26 cellular contexts compared by ENCODE assay signal in the genomic region with DNA sequence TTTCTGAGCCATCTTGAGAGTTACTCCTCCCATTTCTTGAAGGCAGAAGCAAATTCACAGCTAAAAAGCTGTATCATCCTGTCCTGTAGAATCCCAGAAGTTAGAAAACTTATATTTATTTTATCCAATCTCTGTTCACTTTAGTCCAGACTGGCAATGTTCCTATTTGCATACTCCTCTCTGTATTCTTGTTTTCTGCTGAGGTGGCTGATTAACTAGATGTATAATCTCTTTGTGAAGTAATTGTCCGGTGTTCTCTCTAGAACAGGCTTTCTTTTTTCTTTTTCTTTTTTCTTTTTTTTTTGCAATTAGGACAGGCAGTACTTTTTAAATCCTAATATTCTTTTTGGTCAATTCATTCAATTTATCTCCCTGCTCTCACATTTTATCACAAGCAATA.
DNase-seq lines count a peak whose midpoint lies in the region; ATAC-seq, FAIRE-seq and TF ChIP-seq lines count a peak whose summit lies in the region.
"Had no signal": no experiment of that assay in that cellular context is flagged by ENCODE, and none has a peak within 500 bp of the region (broad histone marks: within the 10 kb centered on the region; RNA-seq: fewer than 3 reads in every experiment).

No MANE protein-coding gene starts in this region.

- peaks cover 7% of the 10 kb centered on the region for H3K9me3 Mint-ChIP-seq in activated CD8-positive, alpha-beta T cell treated with anti-CD3 and anti-CD28 coated beads, Interleukin-2, amount 10 ng/mL, durations not matched to agents 7 days and 5 days (ENCODE audit: insufficient read depth)

- no peak for FAIRE-seq in HepG2 (lab: Jason Lieb, UNC)
- FAIRE-seq: A204.1, D721Med, GM12891, GM18507, H54 had no signal

- no peak overlapping the region for H4K91ac ChIP-seq in neuronal stem cell (ENCODE audit: low read depth, low read length, poor library complexity)

- intact Hi-C loops in HepG2 (cut with micrococcal nuclease; ENCODE audit: unreplicated experiment) (no loop called here), right lobe of liver (cut with DNase I) (no loop called here)

- 0% methylated on average over 1 of the region's 1 CpG for WGBS in HepG2 (ENCODE audit: low lambda C conversion rate)
- 58% methylated on average over 1 of the region's 1 CpG for WGBS in right lobe of liver (ENCODE audit: insufficient coverage, low coverage, low lambda C conversion rate, missing lambda C conversion rate)
- WGBS in neuronal stem cell (ENCODE audit: extremely low coverage in 2 of 2, insufficient read length in 2 of 2, insufficient replicate concordance in 1 of 2), 2 donors: no CpG with 5 or more reads among the region's 1 CpG

- H2BK15ac ChIP-seq in neuronal stem cell (ENCODE audit: low read length): no peak overlapping the region

- no peak overlapping the region for H2BK12ac ChIP-seq in neuronal stem cell (ENCODE audit: low read length)

- no peaks in the 10 kb centered on the region for H3K4me1 Mint-ChIP-seq in activated CD8-positive, alpha-beta T cell treated with anti-CD3 and anti-CD28 coated beads, Interleukin-2, amount 10 ng/mL, durations not matched to agents 7 days and 5 days (ENCODE audit: low read depth)
- H3K4me1 Mint-ChIP-seq: CD14-positive monocyte; CD8-positive, alpha-beta memory T cell had no signal

- H4K20me1 ChIP-seq in HepG2 (ENCODE audit: insufficient read depth, low read length) (no peaks in the 10 kb centered on the region), OCI-LY1 (ENCODE audit: insufficient read depth, low read length) (no peaks in the 10 kb centered on the region)
- H4K20me1 ChIP-seq: BLaER1 treated with 17β-estradiol and CSF1 and Interleukin-3, amounts not matched to agents 10 nM and 100 nM had no signal

- H3K36me3 ChIP-seq in HepG2 (replicated peaks in 1 of 2; ENCODE audit: control insufficient read depth in 1 of 2, insufficient read depth in 2 of 2, low read length in 2 of 2): no peaks in the 10 kb centered on the region
- no peaks in the 10 kb centered on the region for H3K36me3 ChIP-seq in right lobe of liver
- no peaks in the 10 kb centered on the region for H3K36me3 ChIP-seq in OCI-LY1 (ENCODE audit: insufficient read depth, low read length)
- no peaks in the 10 kb centered on the region for H3K36me3 ChIP-seq in neuronal stem cell (replicated peaks in 1 of 2; ENCODE audit: control insufficient read depth in 2 of 2, insufficient read depth in 2 of 2, low read length in 2 of 2)
- H3K36me3 ChIP-seq: BE2C; BLaER1 treated with 17β-estradiol and CSF1 and Interleukin-3, amounts not matched to agents 10 nM and 100 nM had no signal

- in situ Hi-C loops in HepG2 (cut with HindIII; ENCODE audit: extremely low pct_ligation_motif_present, low pct_unique_long_range_greater_than_20kb): no loop called here

- H3K27me3 Mint-ChIP-seq in activated CD8-positive, alpha-beta T cell treated with anti-CD3 and anti-CD28 coated beads, Interleukin-2, amount 10 ng/mL, durations not matched to agents 7 days and 5 days (ENCODE audit: low read depth): no peaks in the 10 kb centered on the region
- H3K27me3 Mint-ChIP-seq: CD4-positive, alpha-beta T cell; CD8-positive, alpha-beta memory T cell had no signal

- H3K4ac ChIP-seq in neuronal stem cell (ENCODE audit: low read length): no peak overlapping the region

- POLR2A ChIA-PET in HepG2 (lab: Yijun Ruan, JAX): no interaction called here
- POLR2A ChIA-PET in activated CD8-positive, alpha-beta T cell treated with anti-CD3 and anti-CD28 coated beads, Interleukin-2, amount 10 ng/mL, durations not matched to agents 7 days and 5 days (lab: Charles Lee): no interaction called here

- TF ChIP-seq CTCF in HepG2 (CRISPR knock-in tag; IDR thresholded peaks at IDR 0.05) (no peak), right lobe of liver (IDR thresholded peaks at IDR 0.05) (no peak), OCI-LY1 (IDR thresholded peaks at IDR 0.05; ENCODE audit: low read length) (no peak)

- H3F3A ChIP-seq in OCI-LY1 (ENCODE audit: insufficient read depth, low read length): no peaks in the 10 kb centered on the region

- H3K27ac ChIP-seq in HepG2 (ENCODE audit: extremely low read length, insufficient read depth, low read length) (no peak overlapping the region), right lobe of liver (no peak overlapping the region), OCI-LY1 (ENCODE audit: low read depth, low read length, poor library complexity, severe bottlenecking) (no peak overlapping the region), neuronal stem cell (replicated peaks; ENCODE audit: low read length) (no peak overlapping the region)
- H3K27ac ChIP-seq: 22Rv1; BLaER1 treated with 17β-estradiol and CSF1 and Interleukin-3, amounts not matched to agents 10 nM and 100 nM had no signal

- BruUV-seq in HepG2 (replicated peaks; lab: Mats Ljungman, UMichigan): no TSS peak

- H3K4me2 ChIP-seq in HepG2 (ENCODE audit: low read depth, low read length) (no peak overlapping the region), OCI-LY1 (ENCODE audit: low read length) (no peak overlapping the region), neuronal stem cell (ENCODE audit: insufficient read depth, low read length, poor library complexity, severe bottlenecking) (no peak overlapping the region)
- H3K4me2 ChIP-seq: BLaER1 treated with 17β-estradiol and CSF1 and Interleukin-3, amounts not matched to agents 10 nM and 100 nM had no signal

- no peaks in the 10 kb centered on the region for H3K4me1 ChIP-seq in HepG2 (ENCODE audit: insufficient read depth, low read length)
- H3K4me1 ChIP-seq in right lobe of liver: no peaks in the 10 kb centered on the region
- H3K4me1 ChIP-seq in OCI-LY1 (ENCODE audit: insufficient read depth, low read length, severe bottlenecking): peaks cover 26% of the 10 kb centered on the region
- peaks cover 0 to 1% of the 10 kb centered on the region in 2 donors for H3K4me1 ChIP-seq in neuronal stem cell (ENCODE audit: control insufficient read depth in 2 of 2, insufficient read depth in 1 of 2, low read depth in 1 of 2, low read length in 2 of 2)
- H3K4me1 ChIP-seq: BE2C; BLaER1 treated with 17β-estradiol and CSF1 and Interleukin-3, amounts not matched to agents 10 nM and 100 nM had no signal

- H2AFZ ChIP-seq in HepG2 (ENCODE audit: low read length) (no peak overlapping the region), OCI-LY1 (ENCODE audit: low read length) (peak overlapping the region; percentile 17; the same call in 1 of the 2 replicates), neuronal stem cell (ENCODE audit: low read length) (peak overlapping the region; percentile 49)

- DNase-seq in HepG2 (ENCODE audit: low spot score) (no peak), right lobe of liver (no peak), neuronal stem cell (ENCODE audit: low spot score) (no peak)
- DNase-seq in activated CD8-positive, alpha-beta T cell treated with anti-CD3 and anti-CD28 coated beads, Interleukin-2, amount 10 ng/mL, durations not matched to agents 7 days and 5 days: no peak
- DNase-seq: ACHN; AML-193; BE2C; CD4-positive, alpha-beta T cell; CD8-positive, alpha-beta memory T cell; DMS 273 treated with DMSO at 0.1 percent for 48 hours; DMS79; EL; GDM1; GOT3; HCEC 1CT had no signal

- H2AK5ac ChIP-seq in neuronal stem cell (ENCODE audit: low read depth, low read length): no peak overlapping the region

- H3K9me3 ChIP-seq in HepG2 (ENCODE audit: low read length) (peaks cover 5% of the 10 kb centered on the region; the same call in 1 of the 2 replicates), right lobe of liver (no peaks in the 10 kb centered on the region), OCI-LY1 (ENCODE audit: low read length) (no peaks in the 10 kb centered on the region; the same call in 1 of the 2 replicates), neuronal stem cell (replicated peaks in 1 of 2; ENCODE audit: control insufficient read depth in 2 of 2, insufficient read depth in 1 of 2, low read depth in 1 of 2, low read length in 2 of 2) (no peaks in the 10 kb centered on the region)
- H3K9me3 ChIP-seq: BE2C; BLaER1 treated with 17β-estradiol and CSF1 and Interleukin-3, amounts not matched to agents 10 nM and 100 nM had no signal

- TF ChIP-seq EP300 in HepG2 (IDR thresholded peaks at IDR 0.05; ENCODE audit: low read depth in 2 of 2, low read length in 2 of 2) (no peak), HepG2 (CRISPR knock-in tag; IDR thresholded peaks at IDR 0.05; ENCODE audit: borderline replicate concordance) (no peak)

- no peak overlapping the region for H3K18ac ChIP-seq in neuronal stem cell (ENCODE audit: low read length)

- H3K27ac Mint-ChIP-seq in activated CD8-positive, alpha-beta T cell treated with anti-CD3 and anti-CD28 coated beads, Interleukin-2, amount 10 ng/mL, durations not matched to agents 7 days and 5 days: no peak overlapping the region
- H3K27ac Mint-ChIP-seq: CD14-positive monocyte; CD4-positive, alpha-beta T cell had no signal

- no peak overlapping the region for H3K4me3 Mint-ChIP-seq in activated CD8-positive, alpha-beta T cell treated with anti-CD3 and anti-CD28 coated beads, Interleukin-2, amount 10 ng/mL, durations not matched to agents 7 days and 5 days
- H3K4me3 Mint-ChIP-seq: CD14-positive monocyte; CD4-positive, alpha-beta T cell; CD8-positive, alpha-beta memory T cell had no signal

- TF ChIP-seq POLR2A in HepG2 (IDR thresholded peaks at IDR 0.05; ENCODE audit: insufficient read depth in 1 of 2, low read depth in 2 of 2, low read length in 2 of 2) (no peak), right lobe of liver (IDR thresholded peaks at IDR 0.05) (no peak)

- H3K36me3 Mint-ChIP-seq in activated CD8-positive, alpha-beta T cell treated with anti-CD3 and anti-CD28 coated beads, Interleukin-2, amount 10 ng/mL, durations not matched to agents 7 days and 5 days (ENCODE audit: low read depth): no peaks in the 10 kb centered on the region
- H3K36me3 Mint-ChIP-seq: CD14-positive monocyte; CD8-positive, alpha-beta memory T cell had no signal

- H2BK120ac ChIP-seq in neuronal stem cell (ENCODE audit: low read depth, low read length): no peak overlapping the region

- no peaks in the 10 kb centered on the region for H3K9me2 ChIP-seq in OCI-LY1 (ENCODE audit: low read depth, low read length)

- no peak for ATAC-seq in HepG2
- no peak for ATAC-seq in right lobe of liver
- ATAC-seq in HG03196 (IDR thresholded peaks at IDR 0.05; ENCODE audit: unreplicated experiment): no peak
- no peak for ATAC-seq in HG02884 (IDR thresholded peaks at IDR 0.05; ENCODE audit: unreplicated experiment)
- no peak for ATAC-seq in activated CD8-positive, alpha-beta T cell treated with anti-CD3 and anti-CD28 coated beads, Interleukin-2, amount 10 ng/mL, durations not matched to agents 7 days and 5 days

- H3K9ac ChIP-seq in HepG2 (ENCODE audit: insufficient read depth, low read depth, low read length) (no peak overlapping the region), OCI-LY1 (ENCODE audit: low read length) (no peak overlapping the region), neuronal stem cell (ENCODE audit: low read depth, low read length, poor library complexity) (no peak overlapping the region)
- H3K9ac ChIP-seq: BLaER1 treated with 17β-estradiol and CSF1 and Interleukin-3, amounts not matched to agents 10 nM and 100 nM had no signal

- H3K4me3 ChIP-seq in HepG2 (replicated peaks in 1 of 3; ENCODE audit: insufficient read depth in 1 of 3, low read depth in 2 of 3, low read length in 3 of 3) (no peak overlapping the region), right lobe of liver (no peak overlapping the region), OCI-LY1 (ENCODE audit: low read depth, low read length, poor library complexity, severe bottlenecking) (no peak overlapping the region), neuronal stem cell (ENCODE audit: low read length in 2 of 2) (no peak overlapping the region)
- H3K4me3 ChIP-seq: BLaER1 treated with 17β-estradiol and CSF1 and Interleukin-3, amounts not matched to agents 10 nM and 100 nM had no signal

- TF ChIP-seq RAD21 in HepG2 (CRISPR knock-in tag; IDR thresholded peaks at IDR 0.05): no peak

- CTCF ChIA-PET in HepG2 (lab: Yijun Ruan, JAX; ENCODE audit: low intra/inter-chr PET ratio, low total read pairs): no interaction called here
- CTCF ChIA-PET in activated CD8-positive, alpha-beta T cell treated with anti-CD3 and anti-CD28 coated beads, Interleukin-2, amount 10 ng/mL, durations not matched to agents 7 days and 5 days (lab: Charles Lee): no interaction called here

- H2BK5ac ChIP-seq in neuronal stem cell (ENCODE audit: low read length): no peak overlapping the region

- no peak overlapping the region for H3K14ac ChIP-seq in neuronal stem cell (ENCODE audit: low read length)

- H3K79me1 ChIP-seq in neuronal stem cell (ENCODE audit: low read depth, low read length): no peaks in the 10 kb centered on the region

- H3K23ac ChIP-seq in neuronal stem cell (ENCODE audit: low read depth, low read length, poor library complexity): no peak overlapping the region

- no peaks in the 10 kb centered on the region for H3K79me2 ChIP-seq in HepG2 (ENCODE audit: insufficient read depth, low read length)
- H3K79me2 ChIP-seq in OCI-LY1 (ENCODE audit: insufficient read depth, low read length): no peaks in the 10 kb centered on the region

- no peaks in the 10 kb centered on the region for H3K27me3 ChIP-seq in HepG2 (ENCODE audit: control insufficient read depth in 1 of 2, insufficient read depth in 2 of 2, low read length in 2 of 2)
- H3K27me3 ChIP-seq in right lobe of liver: no peaks in the 10 kb centered on the region
- no peaks in the 10 kb centered on the region for H3K27me3 ChIP-seq in OCI-LY1 (ENCODE audit: insufficient read depth, low read length)
- H3K27me3 ChIP-seq in neuronal stem cell (ENCODE audit: control insufficient read depth in 3 of 3, insufficient read depth in 3 of 3, low read depth in 1 of 3, low read length in 3 of 3): no peaks in the 10 kb centered on the region
- H3K27me3 ChIP-seq: BE2C; BLaER1 treated with 17β-estradiol and CSF1 and Interleukin-3, amounts not matched to agents 10 nM and 100 nM had no signal

- no peak overlapping the region for H4K8ac ChIP-seq in neuronal stem cell (ENCODE audit: low read depth, low read length)
